In genomic region chr6:118263929-118264486, GRCh38 we compare ENCODE assay signal across 8 cellular contexts.
DNase-seq lines count a peak whose midpoint lies in the region; ATAC-seq and TF ChIP-seq lines count a peak whose summit lies in the region.

No MANE protein-coding gene starts in this region.

- no peak overlapping the region for H3K4me3 ChIP-seq in LNCaP clone FGC (ENCODE audit: low read depth, low read length)
- no peak overlapping the region for H3K4me3 ChIP-seq in cardiac fibroblast (replicated peaks in 1 of 2; ENCODE audit: low read depth in 2 of 2, low read length in 2 of 2)

- peak; percentile 58 for TF ChIP-seq CTCF in LNCaP clone FGC (IDR thresholded peaks at IDR 0.05; ENCODE audit: control insufficient read depth, extremely low read depth, insufficient read depth)
- TF ChIP-seq CTCF in cardiac fibroblast (IDR thresholded peaks at IDR 0.05; ENCODE audit: low read depth, low read length) = no peak
- peak; percentile 65 for TF ChIP-seq CTCF in neural crest cell (conservative IDR thresholded peaks at IDR 0.05)

- H3K27me3 Mint-ChIP-seq in neural crest cell (ENCODE audit: low read depth) = no peaks in the 10 kb centered on the region

- no peak overlapping the region for H3K4me3 Mint-ChIP-seq in neural crest cell

- peaks cover 19% of the 10 kb centered on the region for H3K36me3 Mint-ChIP-seq in neural crest cell (ENCODE audit: low read depth)

- no peak overlapping the region for H3K27ac Mint-ChIP-seq in neural crest cell (ENCODE audit: unreplicated experiment)

- H3K9me3 Mint-ChIP-seq in neural crest cell = peaks cover 3% of the 10 kb centered on the region

- H3K4me1 Mint-ChIP-seq in neural crest cell = peaks cover 10% of the 10 kb centered on the region

- no peak for DNase-seq in LNCaP clone FGC (ENCODE audit: low read depth)
- DNase-seq in cardiac fibroblast (ENCODE audit: low read depth in 2 of 2) = peak; percentile 25 to 51
- peak; percentile 32 for DNase-seq in neural crest cell (ENCODE audit: low read depth, low spot score)
- no peak for DNase-seq in SHP77 treated with DMSO at 0.1 percent for 48 hours (lab: John Stamatoyannopoulos, UW)
- no peak for DNase-seq in left lobe of liver (ENCODE audit: low spot score)
- no peak for DNase-seq in hepatic stellate cell (ENCODE audit: low spot score)
- no peak for DNase-seq in stimulated activated naive CD4-positive, alpha-beta T cell treated with Interleukin-2 at 50 U/mL for 16 hours (lab: John Stamatoyannopoulos, UW)

- ATAC-seq in GM18519 (IDR thresholded peaks at IDR 0.05; ENCODE audit: low FRiP score, unreplicated experiment) (peak; percentile 59), left lobe of liver (no peak)

Comparison
In these comparisons a context has a peak if more than half of its experiments do, and no peak if none do; other contexts are left out.
1. DNase-seq: peak in cardiac fibroblast (2 of 2) and neural crest cell (single experiment); none in LNCaP clone FGC (single experiment), SHP77 treated with DMSO at 0.1 percent for 48 hours (single experiment), left lobe of liver (single experiment), hepatic stellate cell (single experiment) and stimulated activated naive CD4-positive, alpha-beta T cell treated with Interleukin-2 at 50 U/mL for 16 hours (single experiment).